16 cellular contexts compared by ENCODE assay signal in the genomic region with DNA sequence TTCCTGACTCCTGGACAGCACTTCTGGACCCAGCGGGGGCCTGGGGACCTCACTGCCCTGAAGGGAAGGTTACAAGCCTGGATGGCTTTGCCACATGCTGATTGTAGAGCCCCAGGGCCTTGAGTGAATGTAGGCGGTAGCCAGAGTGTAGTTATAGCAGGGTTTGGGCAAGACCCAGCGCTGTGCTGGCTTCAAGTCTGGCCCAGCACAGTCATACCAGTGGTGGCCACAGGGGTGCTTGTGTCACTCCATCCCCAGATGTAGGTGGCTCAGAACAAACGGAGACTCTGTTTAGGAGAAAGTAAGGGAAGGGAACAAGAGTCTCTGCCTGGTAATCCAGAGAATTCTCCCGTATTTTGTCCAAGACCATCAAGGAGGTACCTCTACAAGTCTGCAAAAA.
"Had no signal": no experiment of that assay in that cellular context is flagged by ENCODE, and none has a peak within 500 bp of the region (broad histone marks: within the 10 kb centered on the region; RNA-seq: fewer than 3 reads in every experiment).

No MANE protein-coding gene starts in this region.

- H3K36me3 ChIP-seq: thyroid gland, uterus had no signal

- H3K27me3 Mint-ChIP-seq: activated naive CD4-positive, alpha-beta T cell treated with anti-CD3 and anti-CD28 coated beads, Interleukin-2, amount 50 U/mL, for 24 hours; memory B cell had no signal

- ATAC-seq: activated CD4-positive, CD25-positive, alpha-beta regulatory T cell treated with anti-CD3 and anti-CD28 coated beads, Interleukin-2, amount 50 U/mL, for 24 hours; activated T-cell treated with anti-CD3 and anti-CD28 coated beads, Interleukin-2, amount 50 U/mL, for 72 hours; natural killer cell treated with Interleukin-12 subunit alpha and Interleukin-12 subunit beta and Interleukin-15 and Interleukin-18, amount 100 ng/mL, for 72 hours had no signal

- H3K4me1 ChIP-seq: thyroid gland, uterus had no signal

- H3K4me1 Mint-ChIP-seq: memory B cell had no signal

- DNase-seq: activated CD8-positive, alpha-beta memory T cell treated with anti-CD3 and anti-CD28 coated beads for 24 hours; activated effector memory CD4-positive, alpha-beta T cell treated with anti-CD3 and anti-CD28 coated beads, Interleukin-2, amount 50 U/mL, for 16 hours; activated T-cell treated with anti-CD3 and anti-CD28 coated beads, Interleukin-2, amount 50 U/mL, for 72 hours; amniotic stem cell; dermis blood vessel endothelial cell; effector memory CD4-positive, alpha-beta T cell; nucleus accumbens; posterior cingulate gyrus; retina; stimulated activated naive CD4-positive, alpha-beta T cell treated with Interleukin-2 at 50 U/mL for 16 hours; thyroid gland; uterus had no signal

- H3K36me3 Mint-ChIP-seq: memory B cell; natural killer cell treated with Interleukin-12 subunit alpha and Interleukin-12 subunit beta and Interleukin-15 and Interleukin-18, amount 100 ng/mL, for 72 hours had no signal

- H3K4me3 Mint-ChIP-seq: activated naive CD4-positive, alpha-beta T cell treated with anti-CD3 and anti-CD28 coated beads, Interleukin-2, amount 50 U/mL, for 24 hours; activated T-cell treated with anti-CD3 and anti-CD28 coated beads, Interleukin-2, amount 50 U/mL, for 72 hours; memory B cell; natural killer cell treated with Interleukin-12 subunit alpha and Interleukin-12 subunit beta and Interleukin-15 and Interleukin-18, amount 100 ng/mL, for 72 hours had no signal

- H3K27ac Mint-ChIP-seq: activated T-cell treated with anti-CD3 and anti-CD28 coated beads, Interleukin-2, amount 50 U/mL, for 72 hours; memory B cell; natural killer cell treated with Interleukin-12 subunit alpha and Interleukin-12 subunit beta and Interleukin-15 and Interleukin-18, amount 100 ng/mL, for 72 hours had no signal

- H3K27me3 ChIP-seq: thyroid gland, uterus had no signal

- H3K27ac ChIP-seq: thyroid gland, uterus had no signal

- H3K9me3 ChIP-seq: thyroid gland, uterus had no signal

- H3K4me3 ChIP-seq: thyroid gland, uterus had no signal
